In genomic region chr9:136625101-136626065, GRCh38 we compare ENCODE assay signal across 8 cellular contexts. TPM values are rescaled to one million over a fixed set of nuclear protein-coding genes. Genes with fewer than 3 reads are reported as not detected.
DNase-seq lines count a peak whose midpoint lies in the region; ATAC-seq and TF ChIP-seq lines count a peak whose summit lies in the region.

No MANE protein-coding gene starts in this region.

- DNase-seq in 8988T (peak; percentile 99), GM23248 (peak; percentile 51), WERI-Rb-1 (peak; percentile 87), right atrium auricular region (ENCODE audit: low spot score) (peak; percentile 82), smooth muscle cell of the brain vasculature (ENCODE audit: low read depth, low spot score) (peak; percentile 36)

- 17 to 20% methylated on average over 19 of the region's 19 CpGs for WGBS in GM23248 (ENCODE audit: low coverage in 1 of 2, low lambda C conversion rate in 2 of 2, missing lambda C conversion rate in 2 of 2), 2 experiments

- no peaks in the 10 kb centered on the region for H3F3A ChIP-seq in GM23248 (ENCODE audit: insufficient read depth)

- ATAC-seq in GM21526 (IDR thresholded peaks at IDR 0.05; ENCODE audit: low FRiP score, unreplicated experiment) (no peak), GM21619 (IDR thresholded peaks at IDR 0.05; ENCODE audit: unreplicated experiment) (no peak), GM19395 (IDR thresholded peaks at IDR 0.05; ENCODE audit: unreplicated experiment) (no peak)

- no peak overlapping the region for H2AFZ ChIP-seq in GM23248

- H3K9ac ChIP-seq in GM23248, result no peak overlapping the region

- no peaks in the 10 kb centered on the region for H3K9me3 ChIP-seq in GM23248 (ENCODE audit: low read depth)
- no peaks in the 10 kb centered on the region for H3K9me3 ChIP-seq in WERI-Rb-1 (ENCODE audit: severe bottlenecking)
- no peaks in the 10 kb centered on the region for H3K9me3 ChIP-seq in right atrium auricular region

- no peaks in the 10 kb centered on the region for H3K79me2 ChIP-seq in GM23248 (ENCODE audit: insufficient read depth)

- H3K36me3 ChIP-seq in GM23248 (ENCODE audit: low read depth) (no peaks in the 10 kb centered on the region), WERI-Rb-1 (no peaks in the 10 kb centered on the region), right atrium auricular region (no peaks in the 10 kb centered on the region)

- no peak overlapping the region for H3K4me2 ChIP-seq in GM23248 (ENCODE audit: unreplicated experiment)

- H3K27ac ChIP-seq in GM23248, result no peak overlapping the region
- peak overlapping the region; percentile 73 for H3K27ac ChIP-seq in WERI-Rb-1
- H3K27ac ChIP-seq in right atrium auricular region, result peak overlapping the region; percentile 22 to 50

- TF ChIP-seq CTCF in WERI-Rb-1 (IDR thresholded peaks at IDR 0.05; ENCODE audit: low read depth, low read length), result peak; percentile 70
- peak; percentile 32 to 77 for TF ChIP-seq CTCF in right atrium auricular region (IDR thresholded peaks at IDR 0.05)

- H4K20me1 ChIP-seq in GM23248 (ENCODE audit: insufficient read depth), result no peaks in the 10 kb centered on the region

- H3K9me2 ChIP-seq in GM23248 (ENCODE audit: insufficient read depth), result no peaks in the 10 kb centered on the region

- H3K4me1 ChIP-seq in GM23248 (ENCODE audit: insufficient read depth) (no peaks in the 10 kb centered on the region), right atrium auricular region (peaks cover 0 to 49% of the 10 kb centered on the region in 2 donors)

- H3K27me3 ChIP-seq in GM23248 (replicated peaks; ENCODE audit: insufficient read depth), result no peaks in the 10 kb centered on the region
- H3K27me3 ChIP-seq in WERI-Rb-1 (ENCODE audit: insufficient read depth, low read depth, severe bottlenecking), result no peaks in the 10 kb centered on the region
- no peaks in the 10 kb centered on the region for H3K27me3 ChIP-seq in right atrium auricular region

- in situ Hi-C loops in GM23248 (cut with MboI), result no loop called here

- no peak overlapping the region for H3K4me3 ChIP-seq in GM23248
- no peak overlapping the region for H3K4me3 ChIP-seq in WERI-Rb-1 (ENCODE audit: low read depth, low read length)
- no peak overlapping the region for H3K4me3 ChIP-seq in right atrium auricular region

RNA-seq across cellular contexts. Expression of gene EGFL7, which starts 37.3 kb away (rescaled TPM):
- 13.7 and 15.3 TPM in 2 replicates for total RNA-seq in GM23248 (2014; rRNA removed; shearing (Covaris generic))
- polyA plus RNA-seq in GM23248 (2016; fragmentation: Nextera tagmentation; extraction: Ambion mirVana), result 15.3 and 15.7 TPM in 2 replicates
- total RNA-seq in right atrium auricular region, result 100 to 1,000 TPM; 114 to 120 TPM

Comparison
In these comparisons a context has a peak if more than half of its experiments do, and no peak if none do; other contexts are left out.
1. DNase-seq: peak in every context shown above with its lines; median percentile 99 in 8988T; 87 in WERI-Rb-1; 82 in right atrium auricular region; 51 in GM23248; 36 in smooth muscle cell of the brain vasculature.